1 cellular context compared by ENCODE assay signal in the genomic region with DNA sequence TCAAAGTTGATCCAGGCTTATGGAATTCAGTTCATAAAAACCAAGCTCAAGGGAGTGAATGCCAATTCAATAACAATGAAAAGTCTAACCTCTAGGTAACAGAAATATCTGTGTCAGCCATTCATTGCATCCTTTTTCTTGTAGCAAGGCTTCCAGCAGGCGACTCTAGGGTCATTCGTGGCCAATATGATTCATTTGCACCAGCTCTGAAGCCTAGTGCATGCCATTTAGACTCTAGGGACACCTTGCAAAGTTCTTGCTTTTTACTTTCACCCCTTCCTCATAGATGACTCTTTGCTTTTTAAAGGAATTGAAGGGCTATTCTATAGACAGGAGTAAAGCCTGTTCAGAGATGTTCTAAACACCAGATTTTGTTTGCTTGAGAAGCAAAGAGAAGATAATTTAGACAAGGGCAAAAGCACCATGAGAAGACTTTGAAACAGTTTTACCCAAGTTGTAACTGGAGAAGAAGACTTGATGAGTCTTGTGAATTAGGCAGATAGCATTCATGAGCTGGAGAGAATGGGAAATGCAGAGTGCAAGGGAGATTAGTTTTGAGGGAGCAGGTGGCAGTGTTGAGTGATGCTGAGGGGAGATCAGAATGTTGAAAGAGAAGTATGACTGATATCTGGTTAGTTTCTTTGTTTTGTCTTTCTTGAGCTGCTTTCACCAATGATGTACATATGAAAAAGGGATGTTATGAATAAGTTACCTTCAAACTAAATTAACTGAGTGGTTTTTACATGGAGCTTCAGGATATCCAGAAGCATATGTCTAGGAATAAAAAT.
TF ChIP-seq lines count a peak whose summit lies in the region.

No MANE protein-coding gene starts in this region.

TF ChIP-seq in SK-N-SH, 30 proteins besides CTCF, POLR2A, EP300 and RAD21:
- TF ChIP-seq, protein P1, sequence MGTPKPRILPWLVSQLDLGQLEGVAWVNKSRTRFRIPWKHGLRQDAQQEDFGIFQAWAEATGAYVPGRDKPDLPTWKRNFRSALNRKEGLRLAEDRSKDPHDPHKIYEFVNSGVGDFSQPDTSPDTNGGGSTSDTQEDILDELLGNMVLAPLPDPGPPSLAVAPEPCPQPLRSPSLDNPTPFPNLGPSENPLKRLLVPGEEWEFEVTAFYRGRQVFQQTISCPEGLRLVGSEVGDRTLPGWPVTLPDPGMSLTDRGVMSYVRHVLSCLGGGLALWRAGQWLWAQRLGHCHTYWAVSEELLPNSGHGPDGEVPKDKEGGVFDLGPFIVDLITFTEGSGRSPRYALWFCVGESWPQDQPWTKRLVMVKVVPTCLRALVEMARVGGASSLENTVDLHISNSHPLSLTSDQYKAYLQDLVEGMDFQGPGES (IDR thresholded peaks at IDR 0.05; ENCODE audit: low read depth, low read length): no peak
- no peak for TF ChIP-seq GATA2 (CRISPR knock-in tag; IDR thresholded peaks at IDR 0.05)
- TF ChIP-seq POLR2AphosphoS5 (IDR thresholded peaks at IDR 0.05; ENCODE audit: low read depth, low read length): no peak
- TF ChIP-seq, protein P2, sequence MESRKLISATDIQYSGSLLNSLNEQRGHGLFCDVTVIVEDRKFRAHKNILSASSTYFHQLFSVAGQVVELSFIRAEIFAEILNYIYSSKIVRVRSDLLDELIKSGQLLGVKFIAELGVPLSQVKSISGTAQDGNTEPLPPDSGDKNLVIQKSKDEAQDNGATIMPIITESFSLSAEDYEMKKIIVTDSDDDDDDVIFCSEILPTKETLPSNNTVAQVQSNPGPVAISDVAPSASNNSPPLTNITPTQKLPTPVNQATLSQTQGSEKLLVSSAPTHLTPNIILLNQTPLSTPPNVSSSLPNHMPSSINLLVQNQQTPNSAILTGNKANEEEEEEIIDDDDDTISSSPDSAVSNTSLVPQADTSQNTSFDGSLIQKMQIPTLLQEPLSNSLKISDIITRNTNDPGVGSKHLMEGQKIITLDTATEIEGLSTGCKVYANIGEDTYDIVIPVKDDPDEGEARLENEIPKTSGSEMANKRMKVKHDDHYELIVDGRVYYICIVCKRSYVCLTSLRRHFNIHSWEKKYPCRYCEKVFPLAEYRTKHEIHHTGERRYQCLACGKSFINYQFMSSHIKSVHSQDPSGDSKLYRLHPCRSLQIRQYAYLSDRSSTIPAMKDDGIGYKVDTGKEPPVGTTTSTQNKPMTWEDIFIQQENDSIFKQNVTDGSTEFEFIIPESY (IDR thresholded peaks at IDR 0.05; ENCODE audit: borderline replicate concordance, low read depth): no peak
- TF ChIP-seq TAF1 (IDR thresholded peaks at IDR 0.05; ENCODE audit: borderline replicate concordance, low read depth, low read length): no peak
- no peak for TF ChIP-seq RXRA (IDR thresholded peaks at IDR 0.05; ENCODE audit: borderline replicate concordance, low read depth)
- TF ChIP-seq NRF1 (IDR thresholded peaks at IDR 0.05; ENCODE audit: low read depth, low read length): no peak
